In the genomic region with DNA sequence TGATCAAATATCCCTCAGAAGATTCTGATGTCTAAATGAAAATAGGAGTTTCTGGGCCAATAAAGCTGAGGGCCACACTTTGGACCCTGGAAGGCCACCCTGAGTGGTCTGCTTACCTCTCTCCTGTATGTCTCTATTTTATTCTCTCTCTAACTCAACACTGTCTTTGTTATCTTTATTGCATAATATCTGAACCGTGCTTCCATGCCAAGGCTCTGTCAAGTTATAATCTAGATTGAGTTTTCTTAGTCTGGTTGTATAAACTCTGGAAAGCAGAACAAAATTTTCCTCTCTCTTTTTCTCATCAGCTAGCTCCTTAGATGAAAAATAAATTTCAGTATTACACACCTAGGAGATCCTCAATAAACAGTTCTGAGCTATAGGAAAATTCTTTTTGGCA, we compare ENCODE assay signal across 1 cellular context.
TF ChIP-seq lines count a peak whose summit lies in the region.

No MANE protein-coding gene starts in this region.

TF ChIP-seq in GM23338, 12 proteins besides CTCF, POLR2A, EP300 and RAD21 (continued from another document):
- TF ChIP-seq, protein P1, sequence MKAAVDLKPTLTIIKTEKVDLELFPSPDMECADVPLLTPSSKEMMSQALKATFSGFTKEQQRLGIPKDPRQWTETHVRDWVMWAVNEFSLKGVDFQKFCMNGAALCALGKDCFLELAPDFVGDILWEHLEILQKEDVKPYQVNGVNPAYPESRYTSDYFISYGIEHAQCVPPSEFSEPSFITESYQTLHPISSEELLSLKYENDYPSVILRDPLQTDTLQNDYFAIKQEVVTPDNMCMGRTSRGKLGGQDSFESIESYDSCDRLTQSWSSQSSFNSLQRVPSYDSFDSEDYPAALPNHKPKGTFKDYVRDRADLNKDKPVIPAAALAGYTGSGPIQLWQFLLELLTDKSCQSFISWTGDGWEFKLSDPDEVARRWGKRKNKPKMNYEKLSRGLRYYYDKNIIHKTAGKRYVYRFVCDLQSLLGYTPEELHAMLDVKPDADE (IDR thresholded peaks at IDR 0.05), result no peak
- no peak for TF ChIP-seq CREB1 (CRISPR knock-in tag; IDR thresholded peaks at IDR 0.05; ENCODE audit: low read depth)
- TF ChIP-seq ZNF331 (CRISPR knock-in tag; IDR thresholded peaks at IDR 0.05; ENCODE audit: low read depth), result no peak
- no peak for TF ChIP-seq STAT1 (IDR thresholded peaks at IDR 0.05; ENCODE audit: unreplicated experiment)
